27 cellular contexts compared by ENCODE assay signal in genomic region chr4:125434136-125434535, GRCh38.
A peak's percentile ranks its signal among the peaks of the same experiment; 100 is the strongest.
DNase-seq lines count a peak whose midpoint lies in the region; FAIRE-seq and TF ChIP-seq lines count a peak whose summit lies in the region.
"Had no signal": no experiment of that assay in that cellular context is flagged by ENCODE, and none has a peak within 500 bp of the region (broad histone marks: within the 10 kb centered on the region; RNA-seq: fewer than 3 reads in every experiment).

No MANE protein-coding gene starts in this region.

- H3K4me1 Mint-ChIP-seq in MCF 10A (ENCODE audit: insufficient read depth, unreplicated experiment), result peaks cover 7% of the 10 kb centered on the region
- H3K4me1 Mint-ChIP-seq: activated CD4-positive, alpha-beta T cell treated with anti-CD3 and anti-CD28 coated beads, Interleukin-2, amount 10 ng/mL, durations not matched to agents 24 days and 14 days; nephron progenitor cell had no signal

- H3K4me3 ChIP-seq in mammary epithelial cell (replicated peaks in 1 of 3; ENCODE audit: insufficient read depth in 1 of 3, low read depth in 2 of 3, low read length in 3 of 3), result no peak overlapping the region
- no peak overlapping the region for H3K4me3 ChIP-seq in choroid plexus epithelial cell (ENCODE audit: low read depth, low read length)
- no peak overlapping the region for H3K4me3 ChIP-seq in right atrium auricular region
- H3K4me3 ChIP-seq in SJCRH30, result no peak overlapping the region
- H3K4me3 ChIP-seq: body of pancreas, skin epidermis, transverse colon had no signal

- no peak overlapping the region for H3K4me2 ChIP-seq in mammary epithelial cell (ENCODE audit: insufficient read depth, low read depth, low read length)

- no peaks in the 10 kb centered on the region for H3K27me3 Mint-ChIP-seq in MCF 10A (ENCODE audit: insufficient read depth, unreplicated experiment)
- H3K27me3 Mint-ChIP-seq: activated CD4-positive, alpha-beta T cell treated with anti-CD3 and anti-CD28 coated beads, Interleukin-2, amount 10 ng/mL, durations not matched to agents 24 days and 14 days; stimulated activated naive CD8-positive, alpha-beta T cell treated with anti-CD3 and anti-CD28 coated beads, Interleukin-15, Interleukin-2, amounts not matched to agents 100 ng/mL and 50 ng/mL, for 24 hours had no signal

- H3K4me1 ChIP-seq in mammary epithelial cell (ENCODE audit: insufficient read depth, low read length) (no peaks in the 10 kb centered on the region), right atrium auricular region (peaks cover 0 to 9% of the 10 kb centered on the region in 2 donors), SJCRH30 (no peaks in the 10 kb centered on the region; the same call in 1 of the 2 replicates)
- H3K4me1 ChIP-seq: body of pancreas, transverse colon had no signal

- FAIRE-seq in RCC 7860 (lab: Jason Lieb, UNC), result no peak
- FAIRE-seq: GM19239, H1 had no signal

- peaks cover 16% of the 10 kb centered on the region for H3K36me3 Mint-ChIP-seq in MCF 10A (ENCODE audit: insufficient read depth, unreplicated experiment)

- H4K20me1 ChIP-seq in mammary epithelial cell (ENCODE audit: insufficient read depth, low read length), result no peaks in the 10 kb centered on the region

- no peaks in the 10 kb centered on the region for H3K9me3 ChIP-seq in mammary epithelial cell (replicated peaks; ENCODE audit: insufficient read depth, low read length)
- no peaks in the 10 kb centered on the region for H3K9me3 ChIP-seq in right atrium auricular region
- peaks cover 3% of the 10 kb centered on the region; the same call in 1 of the 2 replicates for H3K9me3 ChIP-seq in SJCRH30 (replicated peaks)
- H3K9me3 ChIP-seq: transverse colon had no signal

- no peak overlapping the region for H2AFZ ChIP-seq in mammary epithelial cell (ENCODE audit: low read depth, low read length)

- no TSS peak for BruUV-seq in MCF 10A (replicated peaks; lab: Mats Ljungman, UMichigan)
- no TSS peak for BruUV-seq in mammary epithelial cell (replicated peaks; lab: Mats Ljungman, UMichigan)

- dilution Hi-C loops in mammary epithelial cell (cut with HindIII; ENCODE audit: low sequenced_read_pairs), result no loop called here

- POLR2A ChIA-PET in MCF 10A (lab: Yijun Ruan, JAX), result no interaction called here

- H3K79me2 ChIP-seq in mammary epithelial cell (ENCODE audit: insufficient read depth, low read length), result no peaks in the 10 kb centered on the region

- TF ChIP-seq CTCF in MCF 10A (IDR thresholded peaks at IDR 0.05; ENCODE audit: unreplicated experiment) (no peak), mammary epithelial cell (conservative IDR thresholded peaks at IDR 0.05 in 1 of 2, IDR thresholded peaks at IDR 0.05 in 1 of 2; ENCODE audit: extremely low read depth in 1 of 2, insufficient read depth in 1 of 2, low read depth in 1 of 2, low read length in 2 of 2) (no peak), choroid plexus epithelial cell (conservative IDR thresholded peaks at IDR 0.05; ENCODE audit: low read depth, low read length) (no peak), right atrium auricular region (IDR thresholded peaks at IDR 0.05) (no peak)

- 75% methylated on average over 3 of the region's 3 CpGs for WGBS in mammary epithelial cell (ENCODE audit: low coverage, missing lambda C conversion rate)

- no peaks in the 10 kb centered on the region for H3K36me3 ChIP-seq in mammary epithelial cell (ENCODE audit: insufficient read depth, low read length)
- H3K36me3 ChIP-seq in right atrium auricular region, result no peaks in the 10 kb centered on the region
- no peaks in the 10 kb centered on the region for H3K36me3 ChIP-seq in SJCRH30

- in situ Hi-C loops in mammary epithelial cell (cut with MboI; ENCODE audit: low sequenced_read_pairs in 2 of 2) (no loop called here), KBM-7 (cut with MboI; ENCODE audit: low pct_unique_long_range_greater_than_20kb, low sequenced_read_pairs) (no loop called here)

- no peaks in the 10 kb centered on the region for H3K9me3 Mint-ChIP-seq in MCF 10A (ENCODE audit: unreplicated experiment)
- H3K9me3 Mint-ChIP-seq: activated CD4-positive, alpha-beta T cell treated with anti-CD3 and anti-CD28 coated beads, Interleukin-2, amount 10 ng/mL, durations not matched to agents 24 days and 14 days; nephron progenitor cell had no signal

- CTCF ChIA-PET in MCF 10A (lab: Yijun Ruan, JAX) (interaction anchor here (1.5 kb wide), 1 partner anchor 120 kb away, joined by 5 read pairs; no protein-coding TSS in a partner anchor), mammary epithelial cell (lab: Charles Lee; ENCODE audit: low non-redundant PET) (no interaction called here)

- intact Hi-C loops in MCF 10A (cut with micrococcal nuclease) (no loop called here), mammary epithelial cell (cut with micrococcal nuclease) (no loop called here)

- DNase-seq in MCF 10A (ENCODE audit: unreplicated experiment), result peak; percentile 9
- DNase-seq in mammary epithelial cell, result no peak
- DNase-seq in choroid plexus epithelial cell (ENCODE audit: low read depth), result peak; percentile 71
- DNase-seq in right atrium auricular region (ENCODE audit: low spot score), result no peak
- no peak for DNase-seq in KBM-7
- DNase-seq in RCC 7860 (ENCODE audit: low spot score), result no peak
- no peak for DNase-seq in SJCRH30
- no peak for DNase-seq in DMS53 treated with DMSO at 0.1 percent for 48 hours (lab: John Stamatoyannopoulos, UW; ENCODE audit: unreplicated experiment)
- DNase-seq: activated CD4-positive, alpha-beta T cell treated with anti-CD3 and anti-CD28 coated beads, Interleukin-2, amount 10 ng/mL, durations not matched to agents 24 days and 14 days; body of pancreas; C1 segment of cervical spinal cord; cortex of kidney; kidney glomerular epithelial cell; midbrain; NCI-H187; NCI-H2227 treated with DMSO at 0.1 percent for 48 hours; NCI-H82; nephron progenitor cell; SIG-M5; stimulated activated CD4-positive, alpha-beta T cell treated with anti-CD3 and anti-CD28 coated beads, Interleukin-4, amount 100 ng/mL, for 24 hours; transverse colon had no signal

- no peak overlapping the region for H3K4me3 Mint-ChIP-seq in MCF 10A (ENCODE audit: unreplicated experiment)
- H3K4me3 Mint-ChIP-seq: activated CD4-positive, alpha-beta T cell treated with anti-CD3 and anti-CD28 coated beads, Interleukin-2, amount 10 ng/mL, durations not matched to agents 24 days and 14 days; nephron progenitor cell; stimulated activated naive CD8-positive, alpha-beta T cell treated with anti-CD3 and anti-CD28 coated beads, Interleukin-15, Interleukin-2, amounts not matched to agents 100 ng/mL and 50 ng/mL, for 24 hours had no signal

- H3K27me3 ChIP-seq in mammary epithelial cell (ENCODE audit: insufficient read depth, low read length) (no peaks in the 10 kb centered on the region), right atrium auricular region (no peaks in the 10 kb centered on the region), SJCRH30 (no peaks in the 10 kb centered on the region)
- H3K27me3 ChIP-seq: body of pancreas, transverse colon had no signal

- no peak overlapping the region for H3K27ac Mint-ChIP-seq in MCF 10A (ENCODE audit: low read depth, unreplicated experiment)
- H3K27ac Mint-ChIP-seq: activated CD4-positive, alpha-beta T cell treated with anti-CD3 and anti-CD28 coated beads, Interleukin-2, amount 10 ng/mL, durations not matched to agents 24 days and 14 days; activated naive CD4-positive, alpha-beta T cell treated with anti-CD3 and anti-CD28 coated beads, Interleukin-2, amount 50 U/mL, for 72 hours; nephron progenitor cell; stimulated activated naive CD8-positive, alpha-beta T cell treated with anti-CD3 and anti-CD28 coated beads, Interleukin-15, Interleukin-2, amounts not matched to agents 100 ng/mL and 50 ng/mL, for 24 hours had no signal

- no peak overlapping the region for H3K27ac ChIP-seq in mammary epithelial cell (ENCODE audit: insufficient read depth, low read depth, low read length)
- H3K27ac ChIP-seq in right atrium auricular region, result peak overlapping the region; percentile 2 to 32
- no peak overlapping the region for H3K27ac ChIP-seq in SJCRH30
- H3K27ac ChIP-seq: 22Rv1, body of pancreas, transverse colon had no signal

- no peak overlapping the region for H3K9ac ChIP-seq in mammary epithelial cell (ENCODE audit: insufficient read depth, low read length)

Comparison
In these comparisons a context has a peak if more than half of its experiments do, and no peak if none do; other contexts are left out.
1. DNase-seq: peak in MCF 10A (single experiment) and choroid plexus epithelial cell (single experiment); none in mammary epithelial cell (single experiment), right atrium auricular region (single experiment), KBM-7 (single experiment), RCC 7860 (single experiment), SJCRH30 (0 of 2) and DMS53 treated with DMSO at 0.1 percent for 48 hours (single experiment).
2. H3K27ac ChIP-seq: peak in right atrium auricular region (2 of 2); none in mammary epithelial cell (single experiment) and SJCRH30 (single experiment).